In the genomic region with DNA sequence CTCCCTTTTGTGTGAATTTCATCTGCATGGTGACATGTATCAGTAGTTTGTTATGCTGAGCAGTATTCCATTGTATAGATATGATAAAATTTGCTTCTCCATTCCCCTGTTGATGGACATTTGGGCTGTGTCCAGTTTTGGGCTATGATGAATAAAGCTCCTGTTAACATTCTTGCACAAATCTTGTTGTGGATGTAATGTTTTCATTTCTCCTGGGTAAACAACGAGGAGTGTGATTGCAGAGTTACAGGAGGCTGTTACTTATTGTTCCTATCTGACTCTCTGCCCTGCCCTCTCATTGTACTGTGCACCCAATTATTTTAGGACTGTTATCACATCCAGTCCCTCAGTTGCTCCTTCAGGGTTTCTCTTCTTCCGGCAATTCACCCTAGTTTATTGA, we compare ENCODE assay signal across 20 cellular contexts. TPM values are rescaled to one million over a fixed set of nuclear protein-coding genes. Genes with fewer than 3 reads are reported as not detected.
DNase-seq lines count a peak whose midpoint lies in the region; ATAC-seq, FAIRE-seq and TF ChIP-seq lines count a peak whose summit lies in the region.
"Had no signal": no experiment of that assay in that cellular context is flagged by ENCODE, and none has a peak within 500 bp of the region (broad histone marks: within the 10 kb centered on the region; RNA-seq: fewer than 3 reads in every experiment).

No MANE protein-coding gene starts in this region.

- H3K4me3 Mint-ChIP-seq in HFFc6 = no peak overlapping the region
- peak overlapping the region; percentile 2 for H3K4me3 Mint-ChIP-seq in activated B cell treated with CpG ODN at 0.5 μM for 24 hours
- H3K4me3 Mint-ChIP-seq: dendritic cell treated with granulocyte-macrophage colony-stimulating factor and Interleukin-4, amounts not matched to agents 40 ng/mL and 50 ng/mL, for 4 days had no signal

- peak overlapping the region; percentile 71; the same call in 1 of the 2 replicates for H3K27ac Mint-ChIP-seq in HFFc6
- H3K27ac Mint-ChIP-seq in activated B cell treated with CpG ODN at 0.5 μM for 24 hours = no peak overlapping the region

- CTCF ChIA-PET in activated B cell treated with CpG ODN at 0.5 μM for 24 hours (lab: Charles Lee) = interaction anchor here (2.2 kb wide), 1 partner anchor 17 kb away, joined by 8 read pairs; no protein-coding TSS in a partner anchor

- TF ChIP-seq CTCF in HFFc6 (IDR thresholded peaks at IDR 0.05) (no peak), activated B cell treated with CpG ODN at 0.5 μM for 24 hours (IDR thresholded peaks at IDR 0.05) (no peak), right atrium auricular region (IDR thresholded peaks at IDR 0.05) (no peak), pancreas (IDR thresholded peaks at IDR 0.05) (no peak), esophagus muscularis mucosa (IDR thresholded peaks at IDR 0.05) (no peak), suprapubic skin (IDR thresholded peaks at IDR 0.05) (no peak)

- WGBS in pancreas, 2 donors = 30 to 33% methylated on average over 2 of the region's 2 CpGs
- WGBS in esophagus muscularis mucosa = 86% methylated on average over 2 of the region's 2 CpGs
- WGBS in suprapubic skin = 77% methylated on average over 2 of the region's 2 CpGs

- H3K9me3 Mint-ChIP-seq in HFFc6 (no peaks in the 10 kb centered on the region), activated B cell treated with CpG ODN at 0.5 μM for 24 hours (no peaks in the 10 kb centered on the region)
- H3K9me3 Mint-ChIP-seq: activated naive CD8-positive, alpha-beta T cell treated with anti-CD3 and anti-CD28 coated beads, Interleukin-2, amount 10 ng/mL, durations not matched to agents 7 days and 5 days; activated T-helper 17 cell treated with anti-CD3 and anti-CD28 coated beads, Interleukin-2, amount 50 U/mL, for 72 hours; dendritic cell treated with granulocyte-macrophage colony-stimulating factor and Interleukin-4, amounts not matched to agents 40 ng/mL and 50 ng/mL, for 4 days had no signal

- no peak for FAIRE-seq in pancreas (lab: Jason Lieb, UNC)
- FAIRE-seq: G401.6 had no signal

- TF ChIP-seq EP300 in esophagus muscularis mucosa (IDR thresholded peaks at IDR 0.05) = no peak
- TF ChIP-seq EP300 in suprapubic skin (IDR thresholded peaks at IDR 0.05) = no peak

- no peak for ATAC-seq in activated B cell treated with CpG ODN at 0.5 μM for 24 hours (ENCODE audit: low read depth)
- ATAC-seq in pancreas = peak in 3 of 4 donors; percentile 10 to 29 (median 22)
- ATAC-seq: activated T-helper 17 cell treated with anti-CD3 and anti-CD28 coated beads, Interleukin-2, amount 50 U/mL, for 72 hours had no signal

- intact Hi-C loops in activated B cell treated with CpG ODN at 0.5 μM for 24 hours (cut with micrococcal nuclease) (loop anchor here (1.0 kb wide), 1 partner anchor 11 kb away; no protein-coding TSS in a partner anchor), pancreas (cut with DNase I) (no loop called here), esophagus muscularis mucosa (cut with DNase I) (no loop called here)

- H3K9me3 ChIP-seq in right atrium auricular region (no peaks in the 10 kb centered on the region), pancreas (no peaks in the 10 kb centered on the region), esophagus muscularis mucosa (no peaks in the 10 kb centered on the region), suprapubic skin (no peaks in the 10 kb centered on the region)

- H3K27me3 Mint-ChIP-seq in HFFc6 (ENCODE audit: insufficient read depth) = no peaks in the 10 kb centered on the region
- no peaks in the 10 kb centered on the region for H3K27me3 Mint-ChIP-seq in activated B cell treated with CpG ODN at 0.5 μM for 24 hours
- H3K27me3 Mint-ChIP-seq: activated naive CD8-positive, alpha-beta T cell treated with anti-CD3 and anti-CD28 coated beads, Interleukin-2, amount 10 ng/mL, durations not matched to agents 7 days and 5 days; activated T-helper 17 cell treated with anti-CD3 and anti-CD28 coated beads, Interleukin-2, amount 50 U/mL, for 72 hours; dendritic cell treated with granulocyte-macrophage colony-stimulating factor and Interleukin-4, amounts not matched to agents 40 ng/mL and 50 ng/mL, for 4 days had no signal

- H3K36me3 Mint-ChIP-seq in HFFc6 (ENCODE audit: low read depth) (0 out of 2 replicates have a peak, but pooled peaks cover 5% of the 10 kb centered on the region), activated B cell treated with CpG ODN at 0.5 μM for 24 hours (ENCODE audit: low read depth) (peaks cover 2% of the 10 kb centered on the region)

- peaks cover 91% of the 10 kb centered on the region for H3K4me1 Mint-ChIP-seq in HFFc6 (ENCODE audit: low read depth)
- peaks cover 90% of the 10 kb centered on the region for H3K4me1 Mint-ChIP-seq in activated B cell treated with CpG ODN at 0.5 μM for 24 hours

- no peaks in the 10 kb centered on the region for H3K36me3 ChIP-seq in right atrium auricular region
- no peaks in the 10 kb centered on the region for H3K36me3 ChIP-seq in pancreas
- no peaks in the 10 kb centered on the region for H3K36me3 ChIP-seq in esophagus muscularis mucosa
- H3K36me3 ChIP-seq in suprapubic skin = no peaks in the 10 kb centered on the region
- H3K36me3 ChIP-seq: brain microvascular endothelial cell had no signal

- H3K27me3 ChIP-seq in right atrium auricular region (no peaks in the 10 kb centered on the region), pancreas (no peaks in the 10 kb centered on the region), esophagus muscularis mucosa (no peaks in the 10 kb centered on the region), suprapubic skin (no peaks in the 10 kb centered on the region)
- H3K27me3 ChIP-seq: brain microvascular endothelial cell had no signal

- peak overlapping the region; percentile 45 to 68 for H3K27ac ChIP-seq in right atrium auricular region
- H3K27ac ChIP-seq in pancreas = peak overlapping the region in 2 of 4 donors; percentile 61 to 63
- no peak overlapping the region for H3K27ac ChIP-seq in esophagus muscularis mucosa (replicated peaks in 1 of 4)
- H3K27ac ChIP-seq in suprapubic skin = no peak overlapping the region
- H3K27ac ChIP-seq: brain microvascular endothelial cell, SK-N-MC had no signal

- H3K4me3 ChIP-seq in right atrium auricular region (no peak overlapping the region), pancreas (no peak overlapping the region), esophagus muscularis mucosa (no peak overlapping the region), suprapubic skin (no peak overlapping the region)
- H3K4me3 ChIP-seq: lung, SK-N-MC had no signal

- H3K4me1 ChIP-seq in right atrium auricular region = peaks cover 0 to 94% of the 10 kb centered on the region in 2 donors
- H3K4me1 ChIP-seq in pancreas = peaks cover 28 to 61% (median 31%) of the 10 kb centered on the region in 3 donors
- peaks cover 78 to 93% (median 87%) of the 10 kb centered on the region in 4 donors for H3K4me1 ChIP-seq in esophagus muscularis mucosa
- H3K4me1 ChIP-seq in suprapubic skin = peaks cover 62% of the 10 kb centered on the region

- DNase-seq in HFFc6 (no peak), activated B cell treated with CpG ODN at 0.5 μM for 24 hours (no peak), right atrium auricular region (ENCODE audit: low spot score) (no peak), pancreas (no peak), esophagus muscularis mucosa (ENCODE audit: extremely low spot score) (no peak), nucleus accumbens (lab: John Stamatoyannopoulos, UW) (no peak), NCI-H2081 treated with DMSO at 0.1 percent for 48 hours (lab: John Stamatoyannopoulos, UW) (no peak), suprapubic skin (ENCODE audit: low spot score in 2 of 2) (no peak)
- DNase-seq: activated CD4-positive, alpha-beta T cell treated with anti-CD3 and anti-CD28 coated beads for 1 hour; activated naive CD8-positive, alpha-beta T cell treated with anti-CD3 and anti-CD28 coated beads, Interleukin-2, amount 10 ng/mL, durations not matched to agents 7 days and 5 days; brain microvascular endothelial cell; DMS 273 treated with DMSO at 0.1 percent for 48 hours; GOT3; NCI-H1417 treated with DMSO at 0.1 percent for 48 hours; NCI-H748 treated with DMSO at 0.1 percent for 48 hours had no signal

- TF ChIP-seq POLR2A in esophagus muscularis mucosa (IDR thresholded peaks at IDR 0.05; ENCODE audit: low read depth) (no peak), suprapubic skin (IDR thresholded peaks at IDR 0.05) (no peak)

- POLR2A ChIA-PET in activated B cell treated with CpG ODN at 0.5 μM for 24 hours (lab: Charles Lee) = interaction anchor here (2.8 kb wide), 1 partner anchor 11 kb away, joined by 7 read pairs; no protein-coding TSS in a partner anchor

RNA-seq across cellular contexts. Expression of gene MAPKAPK2, which starts 24.2 kb away (rescaled TPM):
- total RNA-seq in HFFc6 (2021; fragmentation: NEBNext Ultra II Directional; extraction: Animal tissue kit (Norgen Biotek cat#: 25700)) = 10 to 100 TPM; 80.0 to 89.1 (median 86.0) TPM
- total RNA-seq in activated B cell treated with CpG ODN at 0.5 μM for 24 hours (71.2 and 72.1 TPM in 2 replicates), right atrium auricular region (100 to 1,000 TPM; 136 to 158 TPM), pancreas (10 to 100 TPM; 28.3 to 55.7 (median 30.8) TPM), esophagus muscularis mucosa (10 to 100 TPM; 37.8 to 70.1 (median 61.7) TPM), suprapubic skin (10 to 100 TPM; 38.0 to 72.3 (median 62.4) TPM)
- 10 to 100 TPM; 38.8 to 48.9 TPM for polyA plus RNA-seq in pancreas

Comparison
In these comparisons a context has a peak if more than half of its experiments do, and no peak if none do; other contexts are left out.
1. H3K27ac ChIP-seq: peak in right atrium auricular region (2 of 2); none in esophagus muscularis mucosa (0 of 4) and suprapubic skin (single experiment).